8 cellular contexts compared by ENCODE assay signal in genomic region chr6:30556006-30556713, GRCh38. TPM values are rescaled to one million over a fixed set of nuclear protein-coding genes. Genes with fewer than 3 reads are reported as not detected.
DNase-seq lines count a peak whose midpoint lies in the region; ATAC-seq and TF ChIP-seq lines count a peak whose summit lies in the region.

Gene GNL1, minus strand, starts transcription at chr6:30556489. Its CDS starts 286 bp downstream, at chr6:30556203.

- H3K27me3 Mint-ChIP-seq in activated CD4-positive, alpha-beta memory T cell treated with anti-CD3 and anti-CD28 coated beads for 36 hours: no peaks in the 10 kb centered on the region

- peak; percentile 79 for ATAC-seq in GM19395 (IDR thresholded peaks at IDR 0.05; ENCODE audit: unreplicated experiment)
- ATAC-seq in HG03565 (IDR thresholded peaks at IDR 0.05; ENCODE audit: unreplicated experiment): peak; percentile 53

- H3K4me3 Mint-ChIP-seq in activated CD4-positive, alpha-beta memory T cell treated with anti-CD3 and anti-CD28 coated beads for 36 hours: peak within 1 kb of the TSS; percentile 97

- peaks cover 44% of the 10 kb centered on the region for H3K4me1 Mint-ChIP-seq in activated CD4-positive, alpha-beta memory T cell treated with anti-CD3 and anti-CD28 coated beads for 36 hours (ENCODE audit: low read depth)

- POLR2A ChIA-PET in activated CD4-positive, alpha-beta memory T cell treated with anti-CD3 and anti-CD28 coated beads for 36 hours (lab: Charles Lee): interaction anchor here (0.6 to 3.9 kb wide), 10 partner anchors 10 to 229 kb away, joined by 3 to 28 read pairs (median 4); partner anchors contain the start of gene ABCF1

- H3K4me3 ChIP-seq in lower leg skin (ENCODE audit: low read depth, poor library complexity, severe bottlenecking): peak within 1 kb of the TSS; percentile 69

- WGBS in lower leg skin, 2 donors: 1% methylated on average over 57 to 59 of the region's 67 CpGs

- no peak for TF ChIP-seq POLR2A in lower leg skin (IDR thresholded peaks at IDR 0.05)

- TF ChIP-seq CTCF in C4-2B (conservative IDR thresholded peaks at IDR 0.05) (no peak), lower leg skin (IDR thresholded peaks at IDR 0.05) (peak in 1 of 3 donors; percentile 24)

- CTCF ChIA-PET in activated CD4-positive, alpha-beta memory T cell treated with anti-CD3 and anti-CD28 coated beads for 36 hours (lab: Charles Lee): interaction anchor here (1.0 to 9.5 kb wide), 5 partner anchors 13 to 102 kb away, joined by 5 to 134 read pairs (median 6); partner anchors contain the start of gene ABCF1

- DNase-seq in NCI-H82 treated with DMSO at 0.1 percent for 48 hours (lab: John Stamatoyannopoulos, UW; ENCODE audit: unreplicated experiment) (peak; percentile 60), dermis microvascular lymphatic vessel endothelial cell (ENCODE audit: low read depth in 2 of 2) (peak; percentile 88 to 93), lower leg skin (ENCODE audit: low spot score in 2 of 2) (peak; percentile 94 to 99)
- peak; percentile 100 for DNase-seq in activated CD4-positive, alpha-beta memory T cell treated with anti-CD3 and anti-CD28 coated beads for 36 hours
- DNase-seq in stimulated activated CD4-positive, alpha-beta T cell treated with anti-CD3 and anti-CD28 coated beads, TNF-alpha, amount 100 ng/mL, for 1 hour (ENCODE audit: low read depth in 3 of 3, low spot score in 1 of 3): peak; percentile 97 to 98 (median 98)

- no peaks in the 10 kb centered on the region for H3K9me3 Mint-ChIP-seq in activated CD4-positive, alpha-beta memory T cell treated with anti-CD3 and anti-CD28 coated beads for 36 hours

- intact Hi-C loops in activated CD4-positive, alpha-beta memory T cell treated with anti-CD3 and anti-CD28 coated beads for 36 hours (cut with micrococcal nuclease): loop anchor here (1.0 to 10.0 kb wide), 9 partner anchors 12 to 231 kb away; partner anchors contain the start of genes ABCF1, HLA-E, MDC1 and MRPS18B
- intact Hi-C loops in lower leg skin (cut with DNase I; ENCODE audit: low total_unique reads): no loop called here

- H3K27ac ChIP-seq in C4-2B: peak within 1 kb of the TSS; percentile 97

- peak within 1 kb of the TSS; percentile 98 for H3K27ac Mint-ChIP-seq in activated CD4-positive, alpha-beta memory T cell treated with anti-CD3 and anti-CD28 coated beads for 36 hours

- H3K36me3 Mint-ChIP-seq in activated CD4-positive, alpha-beta memory T cell treated with anti-CD3 and anti-CD28 coated beads for 36 hours: peaks cover 46% of the 10 kb centered on the region

RNA-seq across cellular contexts. Expression of gene GNL1, which starts in this region (rescaled TPM):
- 10 to 100 TPM; 94.0 to 95.8 TPM for total RNA-seq in activated CD4-positive, alpha-beta memory T cell treated with anti-CD3 and anti-CD28 coated beads for 36 hours
- total RNA-seq in dermis microvascular lymphatic vessel endothelial cell: 43.1 and 53.1 TPM in 2 replicates
- total RNA-seq in lower leg skin: 10 to 100 TPM; 30.4 to 39.6 (median 33.4) TPM

Comparison
In these comparisons a context has a peak if more than half of its experiments do, and no peak if none do; other contexts are left out.
1. Peak in every context shown above with its lines: DNase-seq, ATAC-seq, H3K4me3 ChIP-seq and H3K27ac ChIP-seq.